ENCODE assay signal across 8 cellular contexts in genomic region chr14:100238419-100239199, GRCh38. TPM values are rescaled to one million over a fixed set of nuclear protein-coding genes. Genes with fewer than 3 reads are reported as not detected.
DNase-seq lines count a peak whose midpoint lies in the region; ATAC-seq and TF ChIP-seq lines count a peak whose summit lies in the region.

Gene YY1 (plus strand): TSS chr14:100239144. CDS start chr14:100239245, 101 bp downstream.

- 0% methylated on average over 46 of the region's 123 CpGs; no CpG with 5 or more reads in 1 of the 2 donors for WGBS in transverse colon (ENCODE audit: low coverage in 1 of 2), 2 donors

- DNase-seq in GM13976 (ENCODE audit: low spot score) (peak; percentile 99), NCI-H1436 treated with DMSO at 0.1 percent for 48 hours (lab: John Stamatoyannopoulos, UW) (peak; percentile 90), T follicular helper cell (ENCODE audit: low read depth) (peak; percentile 99), adipocyte (ENCODE audit: low read depth) (peak; percentile 100), cardiac muscle cell (ENCODE audit: low read depth in 1 of 2, low spot score in 1 of 2) (peak; percentile 99 to 100), pons (ENCODE audit: low spot score) (peak; percentile 95), transverse colon (peak; percentile 99)

- H3K27me3 ChIP-seq in adipocyte (replicated peaks; ENCODE audit: control insufficient read depth, insufficient read depth, low read length) (no peaks in the 10 kb centered on the region), cardiac muscle cell (no peaks in the 10 kb centered on the region), transverse colon (no peaks in the 10 kb centered on the region)

- TF ChIP-seq POLR2A in transverse colon (IDR thresholded peaks at IDR 0.05), result peak; percentile 74

- H3K27ac ChIP-seq in cardiac muscle cell (peak within 1 kb of the TSS; percentile 100), transverse colon (peak within 1 kb of the TSS; percentile 99 to 100 (median 100))

- in situ Hi-C loops in GM13976 (cut with MboI; ENCODE audit: low sequenced_read_pairs, unreplicated experiment), result no loop called here
- in situ Hi-C loops in transverse colon (cut with MboI; ENCODE audit: low pct_ligation_motif_present in 1 of 4, low pct_unique_long_range_greater_than_20kb in 1 of 4, low sequenced_read_pairs in 3 of 4), result no loop called here

- H3K4me3 ChIP-seq in adipocyte (ENCODE audit: low read length) (peak within 1 kb of the TSS; percentile 96), cardiac muscle cell (peak within 1 kb of the TSS; percentile 100), transverse colon (peak within 1 kb of the TSS; percentile 96 to 100 (median 100))

- H3K9me3 ChIP-seq in adipocyte (ENCODE audit: control insufficient read depth, low read length) (no peaks in the 10 kb centered on the region), cardiac muscle cell (ENCODE audit: low read depth) (no peaks in the 10 kb centered on the region), transverse colon (no peaks in the 10 kb centered on the region)

- intact Hi-C loops in transverse colon (cut with DNase I; ENCODE audit: low total_unique reads), result no loop called here

- H3K4me1 ChIP-seq in adipocyte (ENCODE audit: control insufficient read depth, insufficient read depth, low read length) (peaks cover 33% of the 10 kb centered on the region), cardiac muscle cell (ENCODE audit: low read depth) (peaks cover 12% of the 10 kb centered on the region), transverse colon (peaks cover 28 to 57% (median 40%) of the 10 kb centered on the region in 4 donors)

- peak; percentile 70 for ATAC-seq in HG02852 (IDR thresholded peaks at IDR 0.05; ENCODE audit: unreplicated experiment)

- TF ChIP-seq CTCF in GM13976 (IDR thresholded peaks at IDR 0.05; ENCODE audit: borderline replicate concordance, control extremely low read depth, extremely low read depth, insufficient read depth, missing control alignments), result no peak
- no peak for TF ChIP-seq CTCF in cardiac muscle cell (IDR thresholded peaks at IDR 0.05; ENCODE audit: low read depth, low read length)
- TF ChIP-seq CTCF in transverse colon (IDR thresholded peaks at IDR 0.05), result no peak

- peak within 1 kb of the TSS; percentile 97 for H3K9ac ChIP-seq in adipocyte (ENCODE audit: low read length)

- TF ChIP-seq EP300 in transverse colon (IDR thresholded peaks at IDR 0.05; ENCODE audit: low read depth), result no peak

- no peaks in the 10 kb centered on the region for H3K36me3 ChIP-seq in adipocyte (ENCODE audit: control insufficient read depth, insufficient read depth, low read length, severe bottlenecking)
- H3K36me3 ChIP-seq in cardiac muscle cell, result no peaks in the 10 kb centered on the region
- H3K36me3 ChIP-seq in transverse colon, result no peaks in the 10 kb centered on the region

RNA-seq across cellular contexts. Expression of gene YY1, which starts in this region (rescaled TPM):
- 64.2 and 73.4 TPM in 2 replicates for total RNA-seq in cardiac muscle cell
- polyA plus RNA-seq in cardiac muscle cell, result 27.0 and 28.6 TPM in 2 replicates
- 10 to 100 TPM; 50.8 to 61.3 (median 58.6) TPM for total RNA-seq in transverse colon

Comparison
In these comparisons a context has a peak if more than half of its experiments do, and no peak if none do; other contexts are left out.
1. Peak in every context shown above with its lines: DNase-seq, ATAC-seq, H3K4me3 ChIP-seq and H3K27ac ChIP-seq.